ENCODE assay signal across 13 cellular contexts in genomic region chr17:49814781-49815496, GRCh38. TPM values are rescaled to one million over a fixed set of nuclear protein-coding genes. Genes with fewer than 3 reads are reported as not detected.
A peak's percentile ranks its signal among the peaks of the same experiment; 100 is the strongest.
DNase-seq lines count a peak whose midpoint lies in the region; ATAC-seq, FAIRE-seq and TF ChIP-seq lines count a peak whose summit lies in the region.
"Had no signal": no experiment of that assay in that cellular context is flagged by ENCODE, and none has a peak within 500 bp of the region (broad histone marks: within the 10 kb centered on the region; RNA-seq: fewer than 3 reads in every experiment).

No MANE protein-coding gene starts in this region.

- CTCF ChIA-PET in MCF 10A (lab: Yijun Ruan, JAX) (no interaction called here), endothelial cell of umbilical vein (lab: Charles Lee) (interaction anchor here (0.9 to 1.8 kb wide), 6 partner anchors 14 to 46 kb away, joined by 3 to 5 read pairs (median 3); no protein-coding TSS in a partner anchor)

- POLR2A ChIA-PET in MCF 10A (lab: Yijun Ruan, JAX): no interaction called here
- POLR2A ChIA-PET in endothelial cell of umbilical vein (lab: Charles Lee): no interaction called here

- BruUV-seq in MCF 10A (replicated peaks; lab: Mats Ljungman, UMichigan): no TSS peak
- no TSS peak for BruUV-seq in endothelial cell of umbilical vein (replicated peaks; lab: Mats Ljungman, UMichigan)

- H3K4me1 ChIP-seq in breast epithelium: peaks cover 3 to 15% of the 10 kb centered on the region in 2 donors
- peaks cover 41% of the 10 kb centered on the region for H3K4me1 ChIP-seq in endothelial cell of umbilical vein (ENCODE audit: control insufficient read depth, extremely low read depth, insufficient read depth, low read length)
- H3K4me1 ChIP-seq in vagina: peaks cover 40% of the 10 kb centered on the region

- H3K36me3 Mint-ChIP-seq in MCF 10A (ENCODE audit: insufficient read depth, unreplicated experiment) (peaks cover 81% of the 10 kb centered on the region), natural killer cell (peaks cover 20% of the 10 kb centered on the region)

- no peak overlapping the region for H3K4me3 ChIP-seq in breast epithelium
- H3K4me3 ChIP-seq in endothelial cell of umbilical vein (replicated peaks in 1 of 3; ENCODE audit: insufficient read depth in 1 of 3, low read depth in 1 of 3, low read length in 3 of 3): peak overlapping the region in 2 of 3 experiments; percentile 8 to 26
- H3K4me3 ChIP-seq in vagina: no peak overlapping the region

- H3K27ac ChIP-seq in breast epithelium (peak overlapping the region; percentile 71 to 76), endothelial cell of umbilical vein (ENCODE audit: insufficient read depth, low read depth, low read length) (peak overlapping the region; percentile 60), vagina (peak overlapping the region; percentile 66)

- H2AFZ ChIP-seq in endothelial cell of umbilical vein (ENCODE audit: low read depth, low read length): no peak overlapping the region

- H3K9me1 ChIP-seq in endothelial cell of umbilical vein (replicated peaks; ENCODE audit: control insufficient read depth, extremely low read depth, insufficient read depth, low read length): no peaks in the 10 kb centered on the region

- H3K27me3 ChIP-seq in breast epithelium: no peaks in the 10 kb centered on the region
- H3K27me3 ChIP-seq in endothelial cell of umbilical vein (ENCODE audit: control insufficient read depth in 2 of 2, insufficient read depth in 2 of 2, low read length in 2 of 2): no peaks in the 10 kb centered on the region
- H3K27me3 ChIP-seq in vagina: no peaks in the 10 kb centered on the region

- no peaks in the 10 kb centered on the region for H4K20me1 ChIP-seq in endothelial cell of umbilical vein (replicated peaks; ENCODE audit: control insufficient read depth, extremely low read depth, insufficient read depth, low read length)

- H3K9me3 ChIP-seq in breast epithelium: no peaks in the 10 kb centered on the region
- H3K9me3 ChIP-seq in endothelial cell of umbilical vein (replicated peaks; ENCODE audit: control insufficient read depth, insufficient read depth, low read length): no peaks in the 10 kb centered on the region
- no peaks in the 10 kb centered on the region for H3K9me3 ChIP-seq in vagina

- DNase-seq in breast epithelium (ENCODE audit: low spot score in 2 of 2) (no peak), MCF 10A (ENCODE audit: unreplicated experiment) (no peak), endothelial cell of umbilical vein (ENCODE audit: low read depth, low spot score) (no peak), natural killer cell (no peak), vagina (ENCODE audit: extremely low spot score in 2 of 2) (no peak)
- DNase-seq: GF-D8, MM.1S, NCI-H748 treated with DMSO at 0.1 percent for 48 hours had no signal

- dilution Hi-C loops in endothelial cell of umbilical vein (cut with MboI; ENCODE audit: extremely low pct_ligation_motif_present, low sequenced_read_pairs): no loop called here

- H3K36me3 ChIP-seq in breast epithelium (no peaks in the 10 kb centered on the region), endothelial cell of umbilical vein (ENCODE audit: control insufficient read depth in 2 of 2, extremely low read depth in 1 of 2, insufficient read depth in 2 of 2, low read length in 2 of 2) (peaks cover 3 to 8% of the 10 kb centered on the region in 2 experiments), vagina (peaks cover 0 to 47% of the 10 kb centered on the region in 2 donors)

- no peak for FAIRE-seq in endothelial cell of umbilical vein (lab: Jason Lieb, UNC)

- H3K4me3 Mint-ChIP-seq in MCF 10A (ENCODE audit: unreplicated experiment): no peak overlapping the region
- peak overlapping the region; percentile 25 for H3K4me3 Mint-ChIP-seq in natural killer cell

- intact Hi-C loops in breast epithelium (cut with DNase I; ENCODE audit: low total_unique reads) (no loop called here), MCF 10A (cut with micrococcal nuclease) (no loop called here), endothelial cell of umbilical vein (cut with micrococcal nuclease) (no loop called here), natural killer cell (cut with micrococcal nuclease) (no loop called here), vagina (cut with DNase I) (no loop called here)

- no peak for TF ChIP-seq CTCF in breast epithelium (IDR thresholded peaks at IDR 0.05)
- TF ChIP-seq CTCF in MCF 10A (IDR thresholded peaks at IDR 0.05; ENCODE audit: unreplicated experiment): no peak
- no peak for TF ChIP-seq CTCF in endothelial cell of umbilical vein (IDR thresholded peaks at IDR 0.05; ENCODE audit: extremely low read depth in 1 of 2, insufficient read depth in 1 of 2, low read depth in 1 of 2, low read length in 2 of 2)
- no peak for TF ChIP-seq CTCF in natural killer cell (IDR thresholded peaks at IDR 0.05)
- no peak for TF ChIP-seq CTCF in vagina (IDR thresholded peaks at IDR 0.05)

- ATAC-seq in natural killer cell (no peak), GM18873 (IDR thresholded peaks at IDR 0.05; ENCODE audit: low FRiP score, unreplicated experiment) (no peak), GM18858 (IDR thresholded peaks at IDR 0.05; ENCODE audit: unreplicated experiment) (no peak), GM19328 (IDR thresholded peaks at IDR 0.05; ENCODE audit: unreplicated experiment) (no peak)

- H3K27ac Mint-ChIP-seq in MCF 10A (ENCODE audit: low read depth, unreplicated experiment) (no peak overlapping the region), natural killer cell (peak overlapping the region; percentile 87 to 94)

- H3K79me2 ChIP-seq in endothelial cell of umbilical vein (ENCODE audit: control insufficient read depth, insufficient read depth, low read length): peaks cover 9% of the 10 kb centered on the region

- H3K4me1 Mint-ChIP-seq in MCF 10A (ENCODE audit: insufficient read depth, unreplicated experiment) (no peaks in the 10 kb centered on the region), natural killer cell (peaks cover 32 to 41% of the 10 kb centered on the region in 2 donors)

- peak overlapping the region; percentile 37 for H3K9ac ChIP-seq in endothelial cell of umbilical vein (replicated peaks; ENCODE audit: extremely low read depth, insufficient read depth, low read length)

- TF ChIP-seq POLR2A in breast epithelium (IDR thresholded peaks at IDR 0.05): no peak
- TF ChIP-seq POLR2A in endothelial cell of umbilical vein (IDR thresholded peaks at IDR 0.05; ENCODE audit: low read depth, low read length): no peak
- no peak for TF ChIP-seq POLR2A in vagina (IDR thresholded peaks at IDR 0.05)

- H3K27me3 Mint-ChIP-seq in MCF 10A (ENCODE audit: insufficient read depth, unreplicated experiment) (no peaks in the 10 kb centered on the region), natural killer cell (ENCODE audit: low read depth in 2 of 2) (no peaks in the 10 kb centered on the region)

- peak overlapping the region; percentile 69 for H3K4me2 ChIP-seq in endothelial cell of umbilical vein (ENCODE audit: insufficient read depth, low read length)

- H3K9me3 Mint-ChIP-seq in MCF 10A (ENCODE audit: unreplicated experiment): no peaks in the 10 kb centered on the region
- H3K9me3 Mint-ChIP-seq in natural killer cell: no peaks in the 10 kb centered on the region

TF ChIP-seq in endothelial cell of umbilical vein, 7 proteins besides CTCF, POLR2A, EP300 and RAD21 (continues in another document):
- TF ChIP-seq MYC (IDR thresholded peaks at IDR 0.05; ENCODE audit: low read depth, low read length): no peak
- no peak for TF ChIP-seq FOS (IDR thresholded peaks at IDR 0.05; ENCODE audit: borderline replicate concordance, insufficient read depth, low read length)
- TF ChIP-seq MAX (IDR thresholded peaks at IDR 0.05; ENCODE audit: insufficient read depth, insufficient read length): no peak
- TF ChIP-seq GATA2 (IDR thresholded peaks at IDR 0.05; ENCODE audit: insufficient read depth, insufficient read length, low read depth, low read length): no peak

RNA-seq across cellular contexts. Expression of gene KAT7, which starts 26.5 kb away (rescaled TPM):
- 10 to 100 TPM; 37.6 to 57.4 (median 47.2) TPM for total RNA-seq in breast epithelium
- 45.1 and 53.7 TPM in 2 replicates for total RNA-seq in MCF 10A (2022)
- total RNA-seq in endothelial cell of umbilical vein: 64.9 and 66.2 TPM in 2 replicates
- polyA plus RNA-seq in endothelial cell of umbilical vein: 35.0 and 44.5 TPM in 2 replicates
- polyA plus RNA-seq in endothelial cell of umbilical vein (2011; cell fraction: cytosol; rRNA removed): 31.0 and 39.9 TPM in 2 replicates
- polyA plus RNA-seq in endothelial cell of umbilical vein (2011; cell fraction: nucleus; rRNA removed): 63.1 and 64.3 TPM in 2 replicates
- polyA plus RNA-seq in endothelial cell of umbilical vein (2012): 30.7 TPM in 2 replicates
- 106 and 112 TPM in 2 replicates for polyA minus RNA-seq in endothelial cell of umbilical vein
- polyA minus RNA-seq in endothelial cell of umbilical vein (2011; cell fraction: cytosol; rRNA and poly(A)+ RNA removed): 21.7 TPM
- polyA minus RNA-seq in endothelial cell of umbilical vein (2011; cell fraction: nucleus; rRNA and poly(A)+ RNA removed): 104 and 144 TPM in 2 replicates
- 100 to 1,000 TPM; 195 to 231 (median 213) TPM for total RNA-seq in natural killer cell
- total RNA-seq in vagina: 36.1 TPM

RNA-seq across cellular contexts. Expression of gene TAC4, which starts 32.9 kb away (rescaled TPM):
- total RNA-seq in breast epithelium (not detected), MCF 10A (2022) (not detected in 2 replicates), endothelial cell of umbilical vein (not detected in 2 replicates), natural killer cell (not detected), vagina (not detected)
- 0.19 and 0.27 TPM in 2 replicates for polyA plus RNA-seq in endothelial cell of umbilical vein
- 0.14 and 0.27 TPM in 2 replicates for polyA plus RNA-seq in endothelial cell of umbilical vein (2011; cell fraction: cytosol; rRNA removed)
- 0.32 TPM in 1 of 2 replicates, not detected in the other for polyA plus RNA-seq in endothelial cell of umbilical vein (2011; cell fraction: nucleus; rRNA removed)
- not detected in 2 replicates for polyA plus RNA-seq in endothelial cell of umbilical vein (2012)
- not detected in 2 replicates for polyA minus RNA-seq in endothelial cell of umbilical vein
- polyA minus RNA-seq in endothelial cell of umbilical vein (2011; cell fraction: cytosol; rRNA and poly(A)+ RNA removed): not detected
- polyA minus RNA-seq in endothelial cell of umbilical vein (2011; cell fraction: nucleus; rRNA and poly(A)+ RNA removed): not detected in 2 replicates
- total RNA-seq: activated CD8-positive, alpha-beta memory T cell treated with anti-CD3 and anti-CD28 coated beads for 36 hours; fibroblast of villous mesenchyme had no signal

RNA-seq across cellular contexts. Expression of gene FAM117A, which starts 51.0 kb away (rescaled TPM):
- total RNA-seq in breast epithelium: 10 to 100 TPM in 1 of 3 donors, 1 to 10 TPM in 2; 8.0 to 11.6 (median 9.8) TPM
- total RNA-seq in MCF 10A (2022): 2.0 and 5.0 TPM in 2 replicates
- 10.4 and 12.2 TPM in 2 replicates for total RNA-seq in endothelial cell of umbilical vein
- polyA plus RNA-seq in endothelial cell of umbilical vein: 24.1 and 27.2 TPM in 2 replicates
- polyA plus RNA-seq in endothelial cell of umbilical vein (2011; cell fraction: cytosol; rRNA removed): 19.4 and 21.5 TPM in 2 replicates
- 14.2 and 20.0 TPM in 2 replicates for polyA plus RNA-seq in endothelial cell of umbilical vein (2011; cell fraction: nucleus; rRNA removed)
- polyA plus RNA-seq in endothelial cell of umbilical vein (2012): 4.6 and 6.6 TPM in 2 replicates
- polyA minus RNA-seq in endothelial cell of umbilical vein: 17.4 and 19.0 TPM in 2 replicates
- polyA minus RNA-seq in endothelial cell of umbilical vein (2011; cell fraction: cytosol; rRNA and poly(A)+ RNA removed): not detected
- polyA minus RNA-seq in endothelial cell of umbilical vein (2011; cell fraction: nucleus; rRNA and poly(A)+ RNA removed): 5.7 and 8.5 TPM in 2 replicates
- 10 to 100 TPM; 55.2 to 88.4 (median 79.2) TPM for total RNA-seq in natural killer cell
- 15.7 TPM for total RNA-seq in vagina

Comparison
In these comparisons a context has a peak if more than half of its experiments do, and no peak if none do; other contexts are left out.
1. H3K4me3 ChIP-seq: peak in endothelial cell of umbilical vein (2 of 3); none in breast epithelium (0 of 3) and vagina (0 of 2).
2. Peak in every context shown above with its lines, with median percentiles within 50 percentile points of each other: H3K27ac ChIP-seq.